ENCODE assay signal across 30 cellular contexts in the genomic region with DNA sequence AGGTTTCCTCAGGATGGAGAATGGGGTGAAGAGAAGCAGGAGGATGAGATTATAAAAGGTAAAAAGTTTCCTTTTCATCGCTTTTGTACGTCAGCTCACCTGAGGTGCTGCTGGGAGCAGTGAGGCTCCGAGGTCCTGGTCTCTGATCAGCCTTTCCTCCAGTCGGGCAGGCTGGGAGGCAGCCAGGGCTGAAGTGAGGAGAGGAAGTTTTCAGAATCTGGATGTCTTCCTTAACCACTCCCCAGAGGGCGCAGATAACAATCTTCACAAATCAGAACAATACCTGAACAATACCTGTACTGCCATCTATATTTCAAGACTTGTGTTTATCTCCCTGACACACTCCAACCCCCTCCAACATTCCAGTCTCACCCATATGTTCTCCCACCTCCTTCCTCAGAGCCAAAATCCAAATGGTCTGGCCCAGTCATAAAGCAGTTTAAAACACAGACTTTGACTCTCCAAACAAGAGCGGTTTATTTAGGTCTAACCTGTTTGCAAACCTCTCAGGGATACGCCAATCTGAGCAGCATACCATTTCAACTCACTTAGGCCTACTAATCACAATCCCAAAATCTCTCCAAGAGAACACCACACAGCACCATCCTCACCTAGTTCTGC.
"Had no signal": no experiment of that assay in that cellular context is flagged by ENCODE, and none has a peak within 500 bp of the region (broad histone marks: within the 10 kb centered on the region; RNA-seq: fewer than 3 reads in every experiment).

No MANE protein-coding gene starts in this region.

- H3K27me3 ChIP-seq: dorsolateral prefrontal cortex, pancreas, right atrium auricular region, stomach, thyroid gland, upper lobe of right lung had no signal

- H3K4me3 Mint-ChIP-seq: activated B cell treated with CpG ODN at 0.5 μM for 24 hours; activated naive CD8-positive, alpha-beta T cell; activated T-cell treated with anti-CD3 and anti-CD28 coated beads, Interleukin-2, amount 50 U/mL, for 72 hours; stimulated activated naive B cell treated with anti-CD40 and anti-IgM and Interleukin-4, amounts not matched to agents 10 μg/mL and 1 μg/mL and 100 μg/mL, for 72 hours had no signal

- H3K27ac Mint-ChIP-seq: activated B cell treated with CpG ODN at 0.5 μM for 24 hours; activated naive CD8-positive, alpha-beta T cell; stimulated activated naive B cell treated with anti-CD40 and anti-IgM and Interleukin-4, amounts not matched to agents 10 μg/mL and 1 μg/mL and 100 μg/mL, for 72 hours had no signal

- ATAC-seq: activated T-cell treated with anti-CD3 and anti-CD28 coated beads, Interleukin-2, amount 50 U/mL, for 72 hours; pancreas; psoas muscle; stimulated activated naive B cell treated with anti-CD40 and anti-IgM and Interleukin-4, amounts not matched to agents 10 μg/mL and 1 μg/mL and 100 μg/mL, for 72 hours; upper lobe of right lung had no signal

- H3K4me2 ChIP-seq: smooth muscle cell had no signal

- H3K9me3 ChIP-seq: left ventricle myocardium inferior, pancreas, psoas muscle, right atrium auricular region, stomach, thyroid gland, upper lobe of right lung had no signal

- DNase-seq: activated B cell treated with CpG ODN at 0.5 μM for 24 hours; activated CD4-positive, alpha-beta T cell treated with anti-CD3 and anti-CD28 coated beads, Interleukin-2, amount 50 U/mL, for 1 hour; activated effector memory CD4-positive, alpha-beta T cell treated with Interleukin-2 at 50 U/mL for 16 hours; activated naive CD4-positive, alpha-beta T cell treated with Interleukin-2 at 50 U/mL for 16 hours; activated T-cell treated with anti-CD3 and anti-CD28 coated beads for 4 hours; activated T-cell treated with anti-CD3 and anti-CD28 coated beads, Interleukin-2, amount 50 U/mL, for 72 hours; anterior cingulate cortex; dorsolateral prefrontal cortex; effector memory CD4-positive, alpha-beta T cell; head of caudate nucleus; hippocampal formation; kidney glomerular epithelial cell; left ventricle myocardium inferior; nucleus accumbens; pancreas; psoas muscle; stimulated activated CD4-positive, alpha-beta T cell treated with anti-CD3 and anti-CD28 coated beads, Interleukin-1b, Interleukin-23, amount 100 ng/mL, for 48 hours; stimulated activated CD4-positive, alpha-beta T cell treated with anti-CD3 and anti-CD28 coated beads, Interleukin-4, amount 100 ng/mL, for 4 hours; stimulated activated CD8-positive, alpha-beta memory T cell treated with anti-CD3 and anti-CD28 coated beads, Interleukin-4, amount 100 ng/mL, for 48 hours; stimulated activated naive B cell treated with anti-CD40 and anti-IgM and Interleukin-4, amounts not matched to agents 10 μg/mL and 1 μg/mL and 100 μg/mL, for 72 hours; stomach; T1000; thyroid gland; upper lobe of right lung had no signal

- H3K4me1 ChIP-seq: pancreas, psoas muscle, thyroid gland, upper lobe of right lung had no signal

- FAIRE-seq: bronchial epithelial cell, endothelial cell of umbilical vein, pancreas had no signal

- H3K27me3 Mint-ChIP-seq: activated B cell treated with CpG ODN at 0.5 μM for 24 hours; activated naive CD8-positive, alpha-beta T cell; stimulated activated naive B cell treated with anti-CD40 and anti-IgM and Interleukin-4, amounts not matched to agents 10 μg/mL and 1 μg/mL and 100 μg/mL, for 72 hours had no signal

- H3K27ac ChIP-seq: dorsolateral prefrontal cortex, left ventricle myocardium inferior, pancreas, psoas muscle, right atrium auricular region, stomach, thyroid gland, upper lobe of right lung had no signal

- H3K4me3 ChIP-seq: dorsolateral prefrontal cortex, left ventricle myocardium inferior, lung, pancreas, psoas muscle, right atrium auricular region, smooth muscle cell, stomach, thyroid gland, upper lobe of right lung had no signal
